9 cellular contexts compared by ENCODE assay signal in genomic region chr4:6472387-6473263, GRCh38. TPM values are rescaled to one million over a fixed set of nuclear protein-coding genes. Genes with fewer than 3 reads are reported as not detected.
A peak's percentile ranks its signal among the peaks of the same experiment; 100 is the strongest.
DNase-seq lines count a peak whose midpoint lies in the region; ATAC-seq and TF ChIP-seq lines count a peak whose summit lies in the region.
"Had no signal": no experiment of that assay in that cellular context is flagged by ENCODE, and none has a peak within 500 bp of the region (broad histone marks: within the 10 kb centered on the region; RNA-seq: fewer than 3 reads in every experiment).

Gene PPP2R2C (minus strand): TSS chr4:6472614. CDS start chr4:6472229, 385 bp downstream.

- H3K4me1 ChIP-seq in suprapubic skin: peaks cover 37% of the 10 kb centered on the region

- TF ChIP-seq CTCF in activated CD8-positive, alpha-beta T cell treated with anti-CD3 and anti-CD28 coated beads for 36 hours (IDR thresholded peaks at IDR 0.05): no peak
- TF ChIP-seq CTCF in suprapubic skin (IDR thresholded peaks at IDR 0.05): no peak

- intact Hi-C loops in activated CD8-positive, alpha-beta T cell treated with anti-CD3 and anti-CD28 coated beads for 36 hours (cut with micrococcal nuclease): no loop called here

- H3K4me3 Mint-ChIP-seq in activated CD8-positive, alpha-beta T cell treated with anti-CD3 and anti-CD28 coated beads, Interleukin-2, amount 10 ng/mL, durations not matched to agents 7 days and 5 days: no peak within 1 kb of the TSS
- no peak within 1 kb of the TSS for H3K4me3 Mint-ChIP-seq in activated CD8-positive, alpha-beta T cell treated with anti-CD3 and anti-CD28 coated beads for 36 hours
- H3K4me3 Mint-ChIP-seq in activated CD8-positive, alpha-beta memory T cell treated with anti-CD3 and anti-CD28 coated beads, Interleukin-2, amount 10 ng/mL, durations not matched to agents 7 days and 5 days: no peak within 1 kb of the TSS
- H3K4me3 Mint-ChIP-seq in activated T-helper 17 cell treated with anti-CD3 and anti-CD28 coated beads, Interleukin-2, amount 50 U/mL, for 72 hours: no peak within 1 kb of the TSS
- H3K4me3 Mint-ChIP-seq: natural killer cell treated with Interleukin-12 subunit alpha and Interleukin-12 subunit beta and Interleukin-15 and Interleukin-18, amount 100 ng/mL, for 72 hours had no signal

- H3K9me3 Mint-ChIP-seq in activated CD8-positive, alpha-beta T cell treated with anti-CD3 and anti-CD28 coated beads, Interleukin-2, amount 10 ng/mL, durations not matched to agents 7 days and 5 days (ENCODE audit: insufficient read depth): no peaks in the 10 kb centered on the region
- no peaks in the 10 kb centered on the region for H3K9me3 Mint-ChIP-seq in activated CD8-positive, alpha-beta T cell treated with anti-CD3 and anti-CD28 coated beads for 36 hours
- no peaks in the 10 kb centered on the region for H3K9me3 Mint-ChIP-seq in activated CD8-positive, alpha-beta memory T cell treated with anti-CD3 and anti-CD28 coated beads, Interleukin-2, amount 10 ng/mL, durations not matched to agents 7 days and 5 days (ENCODE audit: low read depth)
- H3K9me3 Mint-ChIP-seq in activated T-helper 17 cell treated with anti-CD3 and anti-CD28 coated beads, Interleukin-2, amount 50 U/mL, for 72 hours: no peaks in the 10 kb centered on the region
- H3K9me3 Mint-ChIP-seq: natural killer cell treated with Interleukin-12 subunit alpha and Interleukin-12 subunit beta and Interleukin-15 and Interleukin-18, amount 100 ng/mL, for 72 hours had no signal

- CTCF ChIA-PET in activated CD8-positive, alpha-beta T cell treated with anti-CD3 and anti-CD28 coated beads, Interleukin-2, amount 10 ng/mL, durations not matched to agents 7 days and 5 days (lab: Charles Lee): no interaction called here
- CTCF ChIA-PET in activated CD8-positive, alpha-beta T cell treated with anti-CD3 and anti-CD28 coated beads for 36 hours (lab: Charles Lee): interaction anchor here (1.1 kb wide), 1 partner anchor 627 kb away, joined by 3 read pairs; no protein-coding TSS in a partner anchor
- CTCF ChIA-PET in activated CD8-positive, alpha-beta memory T cell treated with anti-CD3 and anti-CD28 coated beads, Interleukin-2, amount 10 ng/mL, durations not matched to agents 7 days and 5 days (lab: Charles Lee): interaction anchor here (0.6 kb wide), 1 partner anchor 192 kb away, joined by 3 read pairs; no protein-coding TSS in a partner anchor

- H3K27me3 Mint-ChIP-seq in activated CD8-positive, alpha-beta T cell treated with anti-CD3 and anti-CD28 coated beads, Interleukin-2, amount 10 ng/mL, durations not matched to agents 7 days and 5 days (ENCODE audit: low read depth): peaks cover 46% of the 10 kb centered on the region
- peaks cover 45% of the 10 kb centered on the region for H3K27me3 Mint-ChIP-seq in activated CD8-positive, alpha-beta T cell treated with anti-CD3 and anti-CD28 coated beads for 36 hours
- H3K27me3 Mint-ChIP-seq in activated CD8-positive, alpha-beta memory T cell treated with anti-CD3 and anti-CD28 coated beads, Interleukin-2, amount 10 ng/mL, durations not matched to agents 7 days and 5 days: peaks cover 44% of the 10 kb centered on the region
- H3K27me3 Mint-ChIP-seq in activated T-helper 17 cell treated with anti-CD3 and anti-CD28 coated beads, Interleukin-2, amount 50 U/mL, for 72 hours: peaks cover 54% of the 10 kb centered on the region

- H3K4me1 Mint-ChIP-seq in activated CD8-positive, alpha-beta T cell treated with anti-CD3 and anti-CD28 coated beads, Interleukin-2, amount 10 ng/mL, durations not matched to agents 7 days and 5 days (ENCODE audit: low read depth): peaks cover 7% of the 10 kb centered on the region
- no peaks in the 10 kb centered on the region for H3K4me1 Mint-ChIP-seq in activated CD8-positive, alpha-beta T cell treated with anti-CD3 and anti-CD28 coated beads for 36 hours (ENCODE audit: low read depth)
- H3K4me1 Mint-ChIP-seq in activated CD8-positive, alpha-beta memory T cell treated with anti-CD3 and anti-CD28 coated beads, Interleukin-2, amount 10 ng/mL, durations not matched to agents 7 days and 5 days: peaks cover 3% of the 10 kb centered on the region
- no peaks in the 10 kb centered on the region for H3K4me1 Mint-ChIP-seq in activated T-helper 17 cell treated with anti-CD3 and anti-CD28 coated beads, Interleukin-2, amount 50 U/mL, for 72 hours

- peaks cover 74% of the 10 kb centered on the region for H3K27me3 ChIP-seq in suprapubic skin

- no peaks in the 10 kb centered on the region for H3K36me3 Mint-ChIP-seq in activated CD8-positive, alpha-beta T cell treated with anti-CD3 and anti-CD28 coated beads, Interleukin-2, amount 10 ng/mL, durations not matched to agents 7 days and 5 days (ENCODE audit: low read depth)
- no peaks in the 10 kb centered on the region for H3K36me3 Mint-ChIP-seq in activated CD8-positive, alpha-beta T cell treated with anti-CD3 and anti-CD28 coated beads for 36 hours (ENCODE audit: low read depth)
- no peaks in the 10 kb centered on the region for H3K36me3 Mint-ChIP-seq in activated CD8-positive, alpha-beta memory T cell treated with anti-CD3 and anti-CD28 coated beads, Interleukin-2, amount 10 ng/mL, durations not matched to agents 7 days and 5 days
- H3K36me3 Mint-ChIP-seq in activated T-helper 17 cell treated with anti-CD3 and anti-CD28 coated beads, Interleukin-2, amount 50 U/mL, for 72 hours (ENCODE audit: low read depth): no peaks in the 10 kb centered on the region
- H3K36me3 Mint-ChIP-seq: natural killer cell treated with Interleukin-12 subunit alpha and Interleukin-12 subunit beta and Interleukin-15 and Interleukin-18, amount 100 ng/mL, for 72 hours had no signal

- no peak for TF ChIP-seq POLR2A in suprapubic skin (IDR thresholded peaks at IDR 0.05)

- WGBS in suprapubic skin: 6% methylated on average over 58 of the region's 86 CpGs

- H3K4me3 ChIP-seq in iPS-18c (ENCODE audit: insufficient read depth, low read depth, low read length): peak within 1 kb of the TSS; percentile 58
- H3K4me3 ChIP-seq in suprapubic skin: peak within 1 kb of the TSS; percentile 59

- POLR2A ChIA-PET in activated CD8-positive, alpha-beta T cell treated with anti-CD3 and anti-CD28 coated beads, Interleukin-2, amount 10 ng/mL, durations not matched to agents 7 days and 5 days (lab: Charles Lee): no interaction called here
- POLR2A ChIA-PET in activated CD8-positive, alpha-beta T cell treated with anti-CD3 and anti-CD28 coated beads for 36 hours (lab: Charles Lee): interaction anchor here (0.6 kb wide), 3 partner anchors 12 to 170 kb away, joined by 3 to 4 read pairs (median 3); no protein-coding TSS in a partner anchor

- no peak within 1 kb of the TSS for H3K27ac Mint-ChIP-seq in activated CD8-positive, alpha-beta T cell treated with anti-CD3 and anti-CD28 coated beads, Interleukin-2, amount 10 ng/mL, durations not matched to agents 7 days and 5 days
- H3K27ac Mint-ChIP-seq in activated CD8-positive, alpha-beta T cell treated with anti-CD3 and anti-CD28 coated beads for 36 hours: no peak within 1 kb of the TSS
- H3K27ac Mint-ChIP-seq in activated CD8-positive, alpha-beta memory T cell treated with anti-CD3 and anti-CD28 coated beads, Interleukin-2, amount 10 ng/mL, durations not matched to agents 7 days and 5 days: no peak within 1 kb of the TSS
- no peak within 1 kb of the TSS for H3K27ac Mint-ChIP-seq in activated T-helper 17 cell treated with anti-CD3 and anti-CD28 coated beads, Interleukin-2, amount 50 U/mL, for 72 hours
- H3K27ac Mint-ChIP-seq: natural killer cell treated with Interleukin-12 subunit alpha and Interleukin-12 subunit beta and Interleukin-15 and Interleukin-18, amount 100 ng/mL, for 72 hours had no signal

- no peak for TF ChIP-seq EP300 in suprapubic skin (IDR thresholded peaks at IDR 0.05)

- H3K36me3 ChIP-seq in suprapubic skin: no peaks in the 10 kb centered on the region

- peak; percentile 49 for ATAC-seq in activated CD8-positive, alpha-beta T cell treated with anti-CD3 and anti-CD28 coated beads, Interleukin-2, amount 10 ng/mL, durations not matched to agents 7 days and 5 days
- no peak for ATAC-seq in activated CD8-positive, alpha-beta T cell treated with anti-CD3 and anti-CD28 coated beads for 36 hours
- ATAC-seq in activated CD8-positive, alpha-beta memory T cell treated with anti-CD3 and anti-CD28 coated beads, Interleukin-2, amount 10 ng/mL, durations not matched to agents 7 days and 5 days: peak; percentile 45
- no peak for ATAC-seq in activated T-helper 17 cell treated with anti-CD3 and anti-CD28 coated beads, Interleukin-2, amount 50 U/mL, for 72 hours (replicated peaks)

- H3K27ac ChIP-seq in suprapubic skin: no peak within 1 kb of the TSS

- H3K9me3 ChIP-seq in iPS-18c (ENCODE audit: control insufficient read depth, insufficient read depth, low read length): no peaks in the 10 kb centered on the region
- H3K9me3 ChIP-seq in suprapubic skin: no peaks in the 10 kb centered on the region

- no peak for DNase-seq in activated CD8-positive, alpha-beta T cell treated with anti-CD3 and anti-CD28 coated beads, Interleukin-2, amount 10 ng/mL, durations not matched to agents 7 days and 5 days
- DNase-seq in activated CD8-positive, alpha-beta T cell treated with anti-CD3 and anti-CD28 coated beads for 36 hours: no peak
- DNase-seq in activated CD8-positive, alpha-beta memory T cell treated with anti-CD3 and anti-CD28 coated beads, Interleukin-2, amount 10 ng/mL, durations not matched to agents 7 days and 5 days: peak; percentile 31
- DNase-seq in suprapubic skin (ENCODE audit: low spot score in 2 of 2) (peak; percentile 61 to 70), 8988T (no peak)
- no peak for DNase-seq in stimulated activated naive CD4-positive, alpha-beta T cell (lab: John Stamatoyannopoulos, UW)

RNA-seq across cellular contexts. Expression of gene PPP2R2C, which starts in this region (rescaled TPM):
- total RNA-seq in activated CD8-positive, alpha-beta T cell treated with anti-CD3 and anti-CD28 coated beads, Interleukin-2, amount 10 ng/mL, durations not matched to agents 7 days and 5 days: not detected
- total RNA-seq in activated CD8-positive, alpha-beta T cell treated with anti-CD3 and anti-CD28 coated beads for 36 hours: not detected
- not detected for total RNA-seq in activated CD8-positive, alpha-beta memory T cell treated with anti-CD3 and anti-CD28 coated beads, Interleukin-2, amount 10 ng/mL, durations not matched to agents 7 days and 5 days
- 10 to 100 TPM; 42.5 to 81.5 (median 61.0) TPM for total RNA-seq in suprapubic skin
- total RNA-seq in activated T-helper 17 cell treated with anti-CD3 and anti-CD28 coated beads, Interleukin-2, amount 50 U/mL, for 72 hours: not detected
- total RNA-seq: natural killer cell treated with Interleukin-12 subunit alpha and Interleukin-12 subunit beta and Interleukin-15 and Interleukin-18, amount 100 ng/mL, for 72 hours had no signal

Comparison
In these comparisons a context has a peak if more than half of its experiments do, and no peak if none do; other contexts are left out.
1. RNA of gene PPP2R2C (total RNA-seq): 42.5 to 81.5 TPM in suprapubic skin; not detected in activated CD8-positive, alpha-beta T cell treated with anti-CD3 and anti-CD28 coated beads for 36 hours, not detected in activated T-helper 17 cell treated with anti-CD3 and anti-CD28 coated beads, Interleukin-2, amount 50 U/mL, for 72 hours, not detected in activated CD8-positive, alpha-beta T cell treated with anti-CD3 and anti-CD28 coated beads, Interleukin-2, amount 10 ng/mL, durations not matched to agents 7 days and 5 days and not detected in activated CD8-positive, alpha-beta memory T cell treated with anti-CD3 and anti-CD28 coated beads, Interleukin-2, amount 10 ng/mL, durations not matched to agents 7 days and 5 days; every median in the first group is over 10 times any median in the second.
2. Peak in ATAC-seq in activated CD8-positive, alpha-beta T cell treated with anti-CD3 and anti-CD28 coated beads, Interleukin-2, amount 10 ng/mL, durations not matched to agents 7 days and 5 days; RNA of the gene not detected or under 1 TPM.
3. Peak in DNase-seq and ATAC-seq in activated CD8-positive, alpha-beta memory T cell treated with anti-CD3 and anti-CD28 coated beads, Interleukin-2, amount 10 ng/mL, durations not matched to agents 7 days and 5 days; RNA of the gene not detected or under 1 TPM.
4. DNase-seq: peak in suprapubic skin (2 of 2); none in activated CD8-positive, alpha-beta T cell treated with anti-CD3 and anti-CD28 coated beads, Interleukin-2, amount 10 ng/mL, durations not matched to agents 7 days and 5 days (single experiment), activated CD8-positive, alpha-beta T cell treated with anti-CD3 and anti-CD28 coated beads for 36 hours (single experiment), stimulated activated naive CD4-positive, alpha-beta T cell (0 of 6) and 8988T (single experiment).